Comparison of ENCODE assay signal across 27 cellular contexts in the genomic region with DNA sequence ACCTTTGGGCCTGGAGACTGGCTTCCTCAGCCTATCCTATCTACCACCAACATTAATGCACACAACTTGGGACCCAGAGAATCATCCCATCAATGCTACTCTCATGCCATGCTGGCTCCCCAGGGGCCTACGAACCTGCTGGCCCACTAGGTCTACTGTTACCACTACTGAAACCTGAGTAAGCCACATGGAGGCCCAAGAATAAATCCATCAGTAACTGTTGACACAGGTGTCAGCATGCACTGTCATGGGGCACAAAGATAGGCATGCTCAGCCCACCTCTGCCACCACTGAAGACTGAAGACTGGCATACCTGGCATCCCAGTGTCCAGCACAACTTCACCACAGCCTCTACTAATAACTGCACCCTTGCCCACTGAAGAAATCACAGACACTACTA.
"Had no signal": no experiment of that assay in that cellular context is flagged by ENCODE, and none has a peak within 500 bp of the region (broad histone marks: within the 10 kb centered on the region; RNA-seq: fewer than 3 reads in every experiment).

No MANE protein-coding gene starts in this region.

- H3K36me3 ChIP-seq: brain microvascular endothelial cell, colonic mucosa, WERI-Rb-1 had no signal

- H3K27me3 ChIP-seq: brain microvascular endothelial cell, colonic mucosa had no signal

- DNase-seq: activated B cell treated with CpG ODN at 0.5 μM for 24 hours; activated CD4-positive, alpha-beta T cell treated with anti-CD3 and anti-CD28 coated beads for 48 hours; activated CD4-positive, alpha-beta T cell treated with anti-CD3 and anti-CD28 coated beads, Interleukin-2, amount 50 U/mL, for 1 hour; activated CD4-positive, alpha-beta T cell treated with anti-CD3 and anti-CD28 coated beads, Interleukin-2, amount 50 U/mL, for 48 hours; activated CD8-positive, alpha-beta memory T cell treated with anti-CD3 and anti-CD28 coated beads for 24 hours; activated CD8-positive, alpha-beta T cell treated with anti-CD3 and anti-CD28 coated beads for 36 hours; activated effector memory CD4-positive, alpha-beta T cell treated with Interleukin-2 at 50 U/mL for 16 hours; activated gamma-delta T cell treated with Interleukin-2 at 50 U/mL for 16 hours; activated naive CD4-positive, alpha-beta T cell treated with anti-CD3 and anti-CD28 coated beads, Interleukin-2, amount 50 U/mL, for 16 hours; activated naive CD4-positive, alpha-beta T cell treated with Interleukin-2 at 50 U/mL for 16 hours; activated T-cell treated with anti-CD3 and anti-CD28 coated beads, Interleukin-2, amount 50 U/mL, for 4 hours; amniotic stem cell; anterior cingulate cortex; brain microvascular endothelial cell; central memory CD4-positive, alpha-beta T cell; cerebellar nuclear complex; colonic mucosa; effector CD8-positive, alpha-beta T cell; foreskin fibroblast; head of caudate nucleus; T-helper 1 cell; T-helper 17 cell; T1000; WERI-Rb-1 had no signal

- ATAC-seq: activated CD4-positive, CD25-positive, alpha-beta regulatory T cell treated with anti-CD3 and anti-CD28 coated beads, Interleukin-2, amount 50 U/mL, for 24 hours; activated CD8-positive, alpha-beta T cell treated with anti-CD3 and anti-CD28 coated beads for 36 hours; activated T-cell treated with anti-CD3 and anti-CD28 coated beads, Interleukin-2, amount 50 U/mL, for 4 hours; activated T-helper 17 cell treated with anti-CD3 and anti-CD28 coated beads, Interleukin-2, amount 50 U/mL, for 72 hours; T-helper 17 cell had no signal

- H3K4me1 ChIP-seq: colonic mucosa had no signal

- H3K9me3 ChIP-seq: colonic mucosa had no signal

- H3K4me3 ChIP-seq: colonic mucosa had no signal

- H3K27ac ChIP-seq: brain microvascular endothelial cell, colonic mucosa, epithelial cell of prostate, WERI-Rb-1 had no signal
